10 cellular contexts compared by ENCODE assay signal in genomic region chr1:24203404-24203803, GRCh38. TPM values are rescaled to one million over a fixed set of nuclear protein-coding genes. Genes with fewer than 3 reads are reported as not detected.
DNase-seq lines count a peak whose midpoint lies in the region; ATAC-seq and TF ChIP-seq lines count a peak whose summit lies in the region.
"Had no signal": no experiment of that assay in that cellular context is flagged by ENCODE, and none has a peak within 500 bp of the region (broad histone marks: within the 10 kb centered on the region; RNA-seq: fewer than 3 reads in every experiment).

No MANE protein-coding gene starts in this region.

- POLR2A ChIA-PET in A673 (lab: Charles Lee; ENCODE audit: low non-redundant PET) = no interaction called here

- intact Hi-C loops in Right ventricle myocardium inferior (cut with DNase I) = loop anchor here (10.0 kb wide), 1 partner anchor 111 kb away; the partner anchor contains the start of gene GRHL3
- intact Hi-C loops in A673 (cut with micrococcal nuclease; ENCODE audit: unreplicated experiment) = no loop called here

- H3K4me1 ChIP-seq in smooth muscle cell (ENCODE audit: low read depth) (no peaks in the 10 kb centered on the region), A673 (ENCODE audit: insufficient read depth, low read length, poor library complexity, severe bottlenecking) (peaks cover 4% of the 10 kb centered on the region)

- no TSS peak for BruUV-seq in A673 (replicated peaks; lab: Mats Ljungman, UMichigan)

- 72% methylated on average over 9 of the region's 10 CpGs for WGBS in smooth muscle cell (ENCODE audit: low lambda C conversion rate)

- in situ Hi-C loops in G401 (cut with HindIII; ENCODE audit: low sequenced_read_pairs) = no loop called here

- H4K20me1 ChIP-seq in smooth muscle cell (ENCODE audit: low read depth) = no peaks in the 10 kb centered on the region

- H3K9ac ChIP-seq in smooth muscle cell (ENCODE audit: low read depth) = no peak overlapping the region

- DNase-seq in G401 (ENCODE audit: low spot score) (peak; percentile 65), HT-29 (ENCODE audit: low spot score) (peak; percentile 74), epithelial cell of prostate (ENCODE audit: low read depth, low spot score) (peak; percentile 63), smooth muscle cell (lab: John Stamatoyannopoulos, UW; ENCODE audit: unreplicated experiment) (no peak), NCI-H774 (lab: John Stamatoyannopoulos, UW) (no peak), Right ventricle myocardium inferior (ENCODE audit: missing footprints) (no peak), A673 (ENCODE audit: low spot score) (no peak)
- DNase-seq: IMR-90 had no signal

- H3K36me3 ChIP-seq in smooth muscle cell (ENCODE audit: low read depth) = no peaks in the 10 kb centered on the region
- H3K36me3 ChIP-seq in A673 (ENCODE audit: insufficient read depth, low read length, poor library complexity, severe bottlenecking) = no peaks in the 10 kb centered on the region
- H3K36me3 ChIP-seq: neutrophil had no signal

- H3K9me3 ChIP-seq in smooth muscle cell (replicated peaks; ENCODE audit: low read depth) (no peaks in the 10 kb centered on the region), A673 (ENCODE audit: low read depth, low read length, poor library complexity, severe bottlenecking) (no peaks in the 10 kb centered on the region)
- H3K9me3 ChIP-seq: neutrophil had no signal

- H3K4me3 ChIP-seq in smooth muscle cell (no peak overlapping the region), A673 (ENCODE audit: low read depth, low read length, poor library complexity, severe bottlenecking) (no peak overlapping the region)

- H3K27me3 ChIP-seq in smooth muscle cell (ENCODE audit: low read depth) = no peaks in the 10 kb centered on the region
- H3K27me3 ChIP-seq in A673 (replicated peaks; ENCODE audit: insufficient read depth, low read depth, low read length, poor library complexity) = no peaks in the 10 kb centered on the region

- H3F3A ChIP-seq in smooth muscle cell (ENCODE audit: low read depth) = no peaks in the 10 kb centered on the region

- H3K4me2 ChIP-seq in smooth muscle cell = no peak overlapping the region

- H3K27ac ChIP-seq in epithelial cell of prostate (peak overlapping the region; percentile 71), smooth muscle cell (ENCODE audit: low read depth) (no peak overlapping the region), A673 (ENCODE audit: low read depth, low read length, poor library complexity, severe bottlenecking) (no peak overlapping the region)
- H3K27ac ChIP-seq: neutrophil had no signal

- CTCF ChIA-PET in A673 (lab: Charles Lee) = interaction anchor here (0.7 kb wide), 1 partner anchor 189 kb away, joined by 4 read pairs; no protein-coding TSS in a partner anchor

- H3K79me2 ChIP-seq in smooth muscle cell (ENCODE audit: low read depth) = no peaks in the 10 kb centered on the region

- H2AFZ ChIP-seq in smooth muscle cell (ENCODE audit: low read depth) = no peak overlapping the region

- TF ChIP-seq CTCF in smooth muscle cell (IDR thresholded peaks at IDR 0.05; ENCODE audit: borderline replicate concordance, insufficient read depth, poor library complexity, severe bottlenecking) (no peak), A673 (conservative IDR thresholded peaks at IDR 0.05; ENCODE audit: low read depth, low read length) (no peak)

- peak; percentile 60 for ATAC-seq in GM19452 (IDR thresholded peaks at IDR 0.05; ENCODE audit: unreplicated experiment)
- no peak for ATAC-seq in Right ventricle myocardium inferior

RNA-seq across cellular contexts. Expression of gene IFNLR1, which starts 16.3 kb away (rescaled TPM):
- total RNA-seq in G401 (2014; rRNA removed; shearing (Covaris generic)) = 0.62 and 1.5 TPM in 2 replicates
- 3.3 and 3.5 TPM in 2 replicates for total RNA-seq in HT-29 (2014; rRNA removed; shearing (Covaris generic))
- total RNA-seq in smooth muscle cell = 0.58 and 0.67 TPM in 2 replicates
- 0.25 and 2.9 TPM in 2 replicates for polyA plus RNA-seq in smooth muscle cell
- total RNA-seq in Right ventricle myocardium inferior = 2.8 TPM
- 1.4 and 2.0 TPM in 2 replicates for total RNA-seq in A673 (2021)
- total RNA-seq: IMR-90 had no signal
- polyA plus RNA-seq: IMR-90 had no signal

Comparison
In these comparisons a context has a peak if more than half of its experiments do, and no peak if none do; other contexts are left out.
1. DNase-seq: peak in G401 (single experiment), HT-29 (single experiment) and epithelial cell of prostate (single experiment); none in smooth muscle cell (single experiment), NCI-H774 (single experiment), Right ventricle myocardium inferior (single experiment) and A673 (single experiment).